In genomic region chr7:142383826-142384507, GRCh38 we compare ENCODE assay signal across 9 cellular contexts.
DNase-seq lines count a peak whose midpoint lies in the region; ATAC-seq lines count a peak whose summit lies in the region.
"Had no signal": no experiment of that assay in that cellular context is flagged by ENCODE, and none has a peak within 500 bp of the region (broad histone marks: within the 10 kb centered on the region; RNA-seq: fewer than 3 reads in every experiment).

No MANE protein-coding gene starts in this region.

- DNase-seq in A172 (ENCODE audit: low spot score) (peak; percentile 25), MV-4-11 (lab: John Stamatoyannopoulos, UW) (peak; percentile 58), epithelial cell of prostate (ENCODE audit: low read depth, low spot score) (no peak), DMS53 treated with DMSO at 0.1 percent for 48 hours (lab: John Stamatoyannopoulos, UW; ENCODE audit: unreplicated experiment) (no peak), NCI-H2107 treated with DMSO at 0.1 percent for 48 hours (lab: John Stamatoyannopoulos, UW; ENCODE audit: unreplicated experiment) (no peak), NCI-H2171 (lab: John Stamatoyannopoulos, UW) (no peak)
- DNase-seq: thyroid gland had no signal

- ATAC-seq in GM18909 (IDR thresholded peaks at IDR 0.05; ENCODE audit: poor library complexity, unreplicated experiment) (peak; percentile 51), HG02623 (IDR thresholded peaks at IDR 0.05; ENCODE audit: unreplicated experiment) (no peak)

- H3K27ac ChIP-seq in epithelial cell of prostate: peak overlapping the region; percentile 80
- H3K27ac ChIP-seq: thyroid gland had no signal

Comparison
In these comparisons a context has a peak if more than half of its experiments do, and no peak if none do; other contexts are left out.
1. DNase-seq: peak in A172 (single experiment) and MV-4-11 (single experiment); none in epithelial cell of prostate (single experiment), DMS53 treated with DMSO at 0.1 percent for 48 hours (single experiment), NCI-H2107 treated with DMSO at 0.1 percent for 48 hours (single experiment) and NCI-H2171 (single experiment).